In the genomic region with DNA sequence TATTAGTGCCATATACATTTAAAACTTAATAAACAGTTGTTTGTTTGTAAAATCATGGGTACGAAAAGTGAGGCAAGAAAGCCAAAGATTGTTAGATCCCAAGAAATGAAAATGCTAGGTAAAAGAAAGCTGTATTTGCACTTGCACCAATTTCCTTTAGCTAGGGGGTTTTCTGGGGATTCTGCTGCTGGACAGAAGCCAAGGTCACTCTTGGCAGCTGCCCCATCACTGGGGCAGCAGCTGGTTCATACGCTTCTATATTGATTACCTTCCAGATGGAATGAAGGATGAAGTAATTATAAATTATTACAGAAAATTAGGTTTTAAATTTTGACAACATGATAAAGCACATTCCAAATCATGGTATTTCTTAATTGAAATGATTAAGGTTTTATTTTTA, we compare ENCODE assay signal across 18 cellular contexts.
A peak's percentile ranks its signal among the peaks of the same experiment; 100 is the strongest.
DNase-seq lines count a peak whose midpoint lies in the region; ATAC-seq and TF ChIP-seq lines count a peak whose summit lies in the region.
"Had no signal": no experiment of that assay in that cellular context is flagged by ENCODE, and none has a peak within 500 bp of the region (broad histone marks: within the 10 kb centered on the region; RNA-seq: fewer than 3 reads in every experiment).

No MANE protein-coding gene starts in this region.

- H3K36me3 Mint-ChIP-seq in effector memory CD8-positive, alpha-beta T cell (ENCODE audit: insufficient read depth), result no peaks in the 10 kb centered on the region
- H3K36me3 Mint-ChIP-seq: CD4-positive, CD25-positive, alpha-beta regulatory T cell; IgD-negative memory B cell had no signal

- H3K36me3 ChIP-seq in BE2C, result no peaks in the 10 kb centered on the region
- H3K36me3 ChIP-seq: HAP-1 had no signal

- H3K4me1 ChIP-seq in BE2C, result peaks cover 3% of the 10 kb centered on the region
- H3K4me1 ChIP-seq: HAP-1 had no signal

- no peaks in the 10 kb centered on the region for H3K4me1 Mint-ChIP-seq in effector memory CD8-positive, alpha-beta T cell (ENCODE audit: low read depth in 2 of 2)
- H3K4me1 Mint-ChIP-seq: CD4-positive, CD25-positive, alpha-beta regulatory T cell; IgD-negative memory B cell had no signal

- ATAC-seq in effector memory CD8-positive, alpha-beta T cell (replicated peaks), result no peak
- ATAC-seq in GM19351 (IDR thresholded peaks at IDR 0.05; ENCODE audit: unreplicated experiment), result no peak

- H3K9me3 ChIP-seq in BE2C, result no peaks in the 10 kb centered on the region
- H3K9me3 ChIP-seq: HAP-1 had no signal

- peaks cover 0 to 3% of the 10 kb centered on the region in 2 donors for H3K9me3 Mint-ChIP-seq in effector memory CD8-positive, alpha-beta T cell

- DNase-seq in BE2C (peak; percentile 56), COR-L47 (lab: John Stamatoyannopoulos, UW) (peak; percentile 42), NCI-H446 treated with DMSO at 0.1 percent for 48 hours (lab: John Stamatoyannopoulos, UW) (peak; percentile 42), RPMI8226 (peak; percentile 65), NCI-H1694 (lab: John Stamatoyannopoulos, UW) (no peak)
- no peak for DNase-seq in effector memory CD8-positive, alpha-beta T cell
- DNase-seq: ACHN; AML-193; Calu3; CD4-positive, CD25-positive, alpha-beta regulatory T cell; NCI-H1436 treated with DMSO at 0.1 percent for 48 hours; NCI-H526; SIG-M5; SW 1271 had no signal

- no peaks in the 10 kb centered on the region for H3K27me3 Mint-ChIP-seq in effector memory CD8-positive, alpha-beta T cell
- H3K27me3 Mint-ChIP-seq: CD4-positive, CD25-positive, alpha-beta regulatory T cell; IgD-negative memory B cell had no signal

- no peak overlapping the region for H3K4me3 Mint-ChIP-seq in effector memory CD8-positive, alpha-beta T cell
- H3K4me3 Mint-ChIP-seq: CD4-positive, CD25-positive, alpha-beta regulatory T cell; IgD-negative memory B cell; T-helper 2 cell treated with Interferon-gamma antibody and Interleukin-4, amounts not matched to agents 5 μg/mL and 100 μg/mL, for 36 hours had no signal

- no peak overlapping the region for H3K27ac Mint-ChIP-seq in effector memory CD8-positive, alpha-beta T cell
- H3K27ac Mint-ChIP-seq: CD4-positive, CD25-positive, alpha-beta regulatory T cell; IgD-negative memory B cell; T-helper 2 cell treated with Interferon-gamma antibody and Interleukin-4, amounts not matched to agents 5 μg/mL and 100 μg/mL, for 36 hours had no signal

- H3K27me3 ChIP-seq in BE2C, result no peaks in the 10 kb centered on the region

- no peak for TF ChIP-seq CTCF in BE2C (IDR thresholded peaks at IDR 0.05; ENCODE audit: low read depth, low read length)

- no peak overlapping the region for H3K4me3 ChIP-seq in BE2C (ENCODE audit: low read depth, low read length)
- H3K4me3 ChIP-seq: HAP-1 had no signal

Comparison
In these comparisons a context has a peak if more than half of its experiments do, and no peak if none do; other contexts are left out.
1. DNase-seq: peak in BE2C (single experiment), COR-L47 (single experiment), NCI-H446 treated with DMSO at 0.1 percent for 48 hours (single experiment) and RPMI8226 (single experiment); none in NCI-H1694 (single experiment) and effector memory CD8-positive, alpha-beta T cell (0 of 3).